10 cellular contexts compared by ENCODE assay signal in genomic region chr7:142798451-142799438, GRCh38. TPM values are rescaled to one million over a fixed set of nuclear protein-coding genes. Genes with fewer than 3 reads are reported as not detected.
A peak's percentile ranks its signal among the peaks of the same experiment; 100 is the strongest.
DNase-seq lines count a peak whose midpoint lies in the region; ATAC-seq and TF ChIP-seq lines count a peak whose summit lies in the region.
"Had no signal": no experiment of that assay in that cellular context is flagged by ENCODE, and none has a peak within 500 bp of the region (broad histone marks: within the 10 kb centered on the region; RNA-seq: fewer than 3 reads in every experiment).

No MANE protein-coding gene starts in this region.

- H3K36me3 Mint-ChIP-seq in osteocyte (ENCODE audit: unreplicated experiment), result no peaks in the 10 kb centered on the region

- H3K27me3 Mint-ChIP-seq in osteocyte (ENCODE audit: unreplicated experiment), result peaks cover 75% of the 10 kb centered on the region

- no peak for DNase-seq in Peyer's patch
- DNase-seq in colonic mucosa, result no peak
- peak; percentile 25 for DNase-seq in osteocyte (ENCODE audit: extremely low spot score, unreplicated experiment)
- no peak for DNase-seq in DMS53 (lab: John Stamatoyannopoulos, UW)
- DNase-seq in NCI-H82 treated with DMSO at 0.1 percent for 48 hours (lab: John Stamatoyannopoulos, UW; ENCODE audit: unreplicated experiment), result no peak
- no peak for DNase-seq in tibial artery
- DNase-seq: left cardiac atrium had no signal

- H3K27ac ChIP-seq in Peyer's patch (peak overlapping the region; percentile 78 to 97 (median 90)), colonic mucosa (peak overlapping the region; percentile 38), tibial artery (no peak overlapping the region)

- H3K4me1 ChIP-seq in Peyer's patch (peaks cover 0 to 16% (median 4%) of the 10 kb centered on the region in 4 donors), colonic mucosa (no peaks in the 10 kb centered on the region), tibial artery (peaks cover 0 to 21% (median 18%) of the 10 kb centered on the region in 4 donors)

- no peak overlapping the region for H3K27ac Mint-ChIP-seq in osteocyte (ENCODE audit: unreplicated experiment)

- TF ChIP-seq POLR2A in Peyer's patch (IDR thresholded peaks at IDR 0.05), result no peak

- TF ChIP-seq CTCF in Peyer's patch (IDR thresholded peaks at IDR 0.05) (no peak), colonic mucosa (IDR thresholded peaks at IDR 0.05) (no peak), osteocyte (IDR thresholded peaks at IDR 0.05) (no peak), tibial artery (IDR thresholded peaks at IDR 0.05) (no peak)

- intact Hi-C loops in colonic mucosa (cut with DNase I), result no loop called here
- intact Hi-C loops in tibial artery (cut with DNase I; ENCODE audit: low total_unique reads), result no loop called here

- no peak for ATAC-seq in HG02642 (IDR thresholded peaks at IDR 0.05; ENCODE audit: poor library complexity, unreplicated experiment)

- peaks cover 10% of the 10 kb centered on the region for H3K4me1 Mint-ChIP-seq in osteocyte (ENCODE audit: unreplicated experiment)

- H3K9me3 Mint-ChIP-seq in osteocyte (ENCODE audit: unreplicated experiment), result no peaks in the 10 kb centered on the region

- H3K4me3 Mint-ChIP-seq in osteocyte (ENCODE audit: unreplicated experiment), result no peak overlapping the region

- H3K9me3 ChIP-seq in Peyer's patch, result no peaks in the 10 kb centered on the region
- no peaks in the 10 kb centered on the region for H3K9me3 ChIP-seq in colonic mucosa
- no peaks in the 10 kb centered on the region for H3K9me3 ChIP-seq in tibial artery

- H3K36me3 ChIP-seq in Peyer's patch, result no peaks in the 10 kb centered on the region
- H3K36me3 ChIP-seq in colonic mucosa, result no peaks in the 10 kb centered on the region
- H3K36me3 ChIP-seq in tibial artery, result no peaks in the 10 kb centered on the region

- H3K4me3 ChIP-seq in GM08714 (ENCODE audit: low read length) (peak overlapping the region; percentile 78; the same call in 1 of the 2 replicates), Peyer's patch (peak overlapping the region; percentile 48 to 74 (median 56)), colonic mucosa (no peak overlapping the region), tibial artery (no peak overlapping the region)

- H3K27me3 ChIP-seq in Peyer's patch (peaks cover 0 to 19% of the 10 kb centered on the region in 2 donors), colonic mucosa (peaks cover 27% of the 10 kb centered on the region), tibial artery (peaks cover 0 to 49% of the 10 kb centered on the region in 2 donors)

- H3K9ac ChIP-seq in colonic mucosa (ENCODE audit: low read depth in 2 of 2, low read length in 2 of 2), result no peak overlapping the region

RNA-seq across cellular contexts. Expression of gene PRSS2, which starts 28.0 kb away (rescaled TPM):
- total RNA-seq in Peyer's patch, result 100 to 1,000 TPM in 3 of 4 donors, 10 to 100 TPM in 1; 29.7 to 243 (median 208) TPM
- 100 to 1,000 TPM in 1 of 2 donors, not detected in 1; 105 TPM for total RNA-seq in colonic mucosa
- not detected in 2 replicates for total RNA-seq in osteocyte
- total RNA-seq: left cardiac atrium, M059J had no signal

RNA-seq across cellular contexts. Expression of gene PRSS1, which starts 49.5 kb away (rescaled TPM):
- total RNA-seq in Peyer's patch (not detected), colonic mucosa (10 to 100 TPM in 1 of 2 donors, not detected in 1; 41.2 TPM), osteocyte (not detected in 2 replicates)
- total RNA-seq: left cardiac atrium, M059J had no signal

RNA-seq across cellular contexts. Expression of gene EPHB6, which starts 56.1 kb away (rescaled TPM):
- total RNA-seq in Peyer's patch, result 10 to 100 TPM in 1 of 4 donors, 1 to 10 TPM in 2, under 1 TPM in 1; 0.53 to 19.0 (median 5.5) TPM
- total RNA-seq in colonic mucosa, result 1 to 10 TPM; 1.5 to 2.3 TPM
- 13.7 and 14.7 TPM in 2 replicates for total RNA-seq in osteocyte
- total RNA-seq: M059J had no signal

Comparison
In these comparisons a context has a peak if more than half of its experiments do, and no peak if none do; other contexts are left out.
1. H3K4me3 ChIP-seq: peak in GM08714 (single experiment) and Peyer's patch (4 of 4); none in colonic mucosa (single experiment) and tibial artery (0 of 2).
2. H3K27ac ChIP-seq: peak in Peyer's patch (4 of 4) and colonic mucosa (single experiment); none in tibial artery (0 of 2).